Comparison of ENCODE assay signal across 8 cellular contexts in the genomic region with DNA sequence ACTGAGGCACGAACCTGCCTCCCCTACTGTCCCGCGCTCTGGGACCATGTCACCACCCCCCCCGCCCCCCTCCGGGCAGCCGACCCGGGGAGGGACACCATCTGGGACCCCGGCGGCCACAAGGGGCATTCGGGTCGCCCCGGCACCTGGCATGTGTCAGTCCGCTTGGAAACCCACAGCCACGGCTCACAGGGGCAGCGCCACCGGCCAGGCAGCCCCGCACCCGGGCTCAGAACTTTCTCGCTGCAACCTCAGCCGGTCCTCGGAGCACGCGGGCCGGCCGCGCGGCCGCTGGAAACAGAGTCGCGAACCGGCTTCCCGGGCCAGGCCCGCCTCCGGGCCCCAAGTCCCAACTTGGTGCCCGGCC.
DNase-seq lines count a peak whose midpoint lies in the region; ATAC-seq and TF ChIP-seq lines count a peak whose summit lies in the region.

No MANE protein-coding gene starts in this region.

- H2AK5ac ChIP-seq in IMR-90 (ENCODE audit: low read depth, low read length): 0 out of 2 replicates have a peak overlapping the region, but pooled peaks have one; percentile 38

- no peak overlapping the region for H4K5ac ChIP-seq in IMR-90 (ENCODE audit: low read depth, low read length)

- DNase-seq in IMR-90 (no peak), brain microvascular endothelial cell (no peak), lower leg skin (ENCODE audit: low spot score in 2 of 2) (no peak), transverse colon (no peak), SW480 (ENCODE audit: low spot score) (no peak), NCI-H2029 treated with DMSO at 0.1 percent for 48 hours (lab: John Stamatoyannopoulos, UW) (no peak)

- TF ChIP-seq POLR2A in IMR-90 (IDR thresholded peaks at IDR 0.05; ENCODE audit: low read depth, low read length) (no peak), lower leg skin (IDR thresholded peaks at IDR 0.05) (no peak), transverse colon (IDR thresholded peaks at IDR 0.05) (no peak)

- no peak for TF ChIP-seq RAD21 in IMR-90 (IDR thresholded peaks at IDR 0.05; ENCODE audit: low read length)

- H3K4me1 ChIP-seq in IMR-90 (ENCODE audit: control insufficient read depth, insufficient read depth, low read length) (peaks cover 30% of the 10 kb centered on the region), transverse colon (peaks cover 14 to 53% (median 42%) of the 10 kb centered on the region in 4 donors)

- peak overlapping the region; percentile 61 for H3K27ac ChIP-seq in IMR-90 (ENCODE audit: insufficient read depth, low read length)
- H3K27ac ChIP-seq in brain microvascular endothelial cell: no peak overlapping the region
- peak overlapping the region; percentile 85 to 93 (median 91) for H3K27ac ChIP-seq in transverse colon

- peak overlapping the region; percentile 34 to 73; a peak in 2 of 4 replicates for H4K8ac ChIP-seq in IMR-90 (ENCODE audit: low read depth in 2 of 2, low read length in 2 of 2)

- H4K91ac ChIP-seq in IMR-90 (ENCODE audit: insufficient read depth, low read depth, low read length): peak overlapping the region; percentile 49

- no peak overlapping the region for H2BK20ac ChIP-seq in IMR-90 (ENCODE audit: low read depth, low read length)

- peaks cover 30 to 54% of the 10 kb centered on the region in 2 experiments for H3K79me1 ChIP-seq in IMR-90 (ENCODE audit: low read depth in 1 of 2, low read length in 2 of 2)

- dilution Hi-C loops in IMR-90 (cut with HindIII; ENCODE audit: low sequenced_read_pairs, unreplicated experiment): no loop called here

- no peak for TF ChIP-seq EP300 in transverse colon (IDR thresholded peaks at IDR 0.05; ENCODE audit: low read depth)

- no peak overlapping the region for H2BK5ac ChIP-seq in IMR-90 (ENCODE audit: low read depth, low read length, poor library complexity, severe bottlenecking)

- no peak overlapping the region for H3K18ac ChIP-seq in IMR-90 (ENCODE audit: low read depth, low read length)

- H3K4me2 ChIP-seq in IMR-90 (ENCODE audit: low read depth, low read length): peak overlapping the region; percentile 82

- POLR2A ChIA-PET in IMR-90 (lab: Charles Lee; ENCODE audit: unreplicated experiment): no interaction called here

- WGBS in IMR-90 (ENCODE audit: extremely low coverage in 2 of 2, insufficient read length in 1 of 2), 2 experiments: 1% methylated on average over 23 of the region's 35 CpGs; no CpG with 5 or more reads in 1 of the 2 experiments
- WGBS in lower leg skin, 2 donors: 0 to 1% methylated on average over 10 to 28 of the region's 35 CpGs
- 0% methylated on average over 10 of the region's 35 CpGs; no CpG with 5 or more reads in 1 of the 2 donors for WGBS in transverse colon (ENCODE audit: low coverage in 1 of 2), 2 donors

- no peaks in the 10 kb centered on the region for H3K9me3 ChIP-seq in IMR-90 (ENCODE audit: control insufficient read depth, insufficient read depth, low read length)
- no peaks in the 10 kb centered on the region for H3K9me3 ChIP-seq in transverse colon

- H3K9me1 ChIP-seq in IMR-90 (ENCODE audit: insufficient read depth, low read length): peaks cover 29% of the 10 kb centered on the region; the same call in 1 of the 2 replicates

- H3K14ac ChIP-seq in IMR-90 (replicated peaks; ENCODE audit: low read depth, low read length): no peak overlapping the region

- H3K23ac ChIP-seq in IMR-90 (ENCODE audit: low read depth, low read length): peak overlapping the region; percentile 49; the same call in 1 of the 2 replicates

- no peak overlapping the region for H2BK15ac ChIP-seq in IMR-90 (ENCODE audit: low read depth, low read length)

- TF ChIP-seq CTCF in IMR-90 (conservative IDR thresholded peaks at IDR 0.05; ENCODE audit: low read depth, low read length): no peak
- no peak for TF ChIP-seq CTCF in brain microvascular endothelial cell (IDR thresholded peaks at IDR 0.05; ENCODE audit: low read depth, low read length, missing control alignments)
- TF ChIP-seq CTCF in lower leg skin (IDR thresholded peaks at IDR 0.05): no peak
- no peak for TF ChIP-seq CTCF in transverse colon (IDR thresholded peaks at IDR 0.05)

- H2BK120ac ChIP-seq in IMR-90 (ENCODE audit: low read depth, low read length): no peak overlapping the region

- peak overlapping the region; percentile 70 for H3K9ac ChIP-seq in IMR-90 (ENCODE audit: low read depth, low read length)

- H3K56ac ChIP-seq in IMR-90 (ENCODE audit: extremely low read depth, insufficient read depth, low read length): no peak overlapping the region

- in situ Hi-C loops in IMR-90 (cut with MboI; ENCODE audit: low sequenced_read_pairs): no loop called here
- in situ Hi-C loops in brain microvascular endothelial cell (cut with HindIII; ENCODE audit: low pct_ligation_motif_present, low sequenced_read_pairs): no loop called here
- in situ Hi-C loops in transverse colon (cut with MboI; ENCODE audit: low pct_ligation_motif_present in 1 of 4, low pct_unique_long_range_greater_than_20kb in 1 of 4, low sequenced_read_pairs in 3 of 4): no loop called here

- H3K4me3 ChIP-seq in GM08714 (ENCODE audit: low read length) (peak overlapping the region; percentile 62), IMR-90 (ENCODE audit: insufficient read depth, low read depth, low read length) (peak overlapping the region; percentile 93), brain microvascular endothelial cell (ENCODE audit: low read depth, low read length) (peak overlapping the region; percentile 64), lower leg skin (ENCODE audit: low read depth, poor library complexity, severe bottlenecking) (peak overlapping the region; percentile 69), transverse colon (peak overlapping the region; percentile 46 to 98 (median 74))

- peaks cover 3% of the 10 kb centered on the region; the same call in 1 of the 2 replicates for H3K27me3 ChIP-seq in IMR-90 (ENCODE audit: control insufficient read depth, insufficient read depth, low read length)
- H3K27me3 ChIP-seq in brain microvascular endothelial cell (replicated peaks): no peaks in the 10 kb centered on the region
- no peaks in the 10 kb centered on the region for H3K27me3 ChIP-seq in transverse colon

- H4K20me1 ChIP-seq in IMR-90 (ENCODE audit: insufficient read depth, low read length): peaks cover 46% of the 10 kb centered on the region

- intact Hi-C loops in IMR-90 (cut with micrococcal nuclease): no loop called here
- intact Hi-C loops in lower leg skin (cut with DNase I; ENCODE audit: low total_unique reads): no loop called here
- intact Hi-C loops in transverse colon (cut with DNase I; ENCODE audit: low total_unique reads): no loop called here

- CTCF ChIA-PET in IMR-90 (lab: Yijun Ruan, JAX): no interaction called here

- BruUV-seq in IMR-90 (replicated peaks; lab: Mats Ljungman, UMichigan): no TSS peak

- no peaks in the 10 kb centered on the region for H3K36me3 ChIP-seq in IMR-90 (ENCODE audit: control insufficient read depth, insufficient read depth, low read length)
- H3K36me3 ChIP-seq in brain microvascular endothelial cell (replicated peaks): no peaks in the 10 kb centered on the region
- no peaks in the 10 kb centered on the region for H3K36me3 ChIP-seq in transverse colon

- peak overlapping the region; percentile 57; the same call in 1 of the 2 replicates for H3K4ac ChIP-seq in IMR-90 (ENCODE audit: low read depth, low read length)

- peak overlapping the region; percentile 97 for H2AFZ ChIP-seq in IMR-90 (replicated peaks; ENCODE audit: low read length, poor library complexity)

- ATAC-seq in IMR-90 (ENCODE audit: low read depth) (peak; percentile 6), GM21360 (IDR thresholded peaks at IDR 0.05; ENCODE audit: unreplicated experiment) (no peak)

- H2AK9ac ChIP-seq in IMR-90 (replicated peaks; ENCODE audit: low read depth, low read length, poor library complexity): peak overlapping the region; percentile 63

TF ChIP-seq in IMR-90, 13 proteins besides CTCF, POLR2A, EP300 and RAD21:
- 0 out of 2 replicates have a peak, but pooled peaks have one; percentile 36 for TF ChIP-seq CHD1 (IDR thresholded peaks at IDR 0.05; ENCODE audit: low read depth, low read length)
- TF ChIP-seq RFX5 (IDR thresholded peaks at IDR 0.05; ENCODE audit: low read depth, low read length): no peak
